In the genomic region with DNA sequence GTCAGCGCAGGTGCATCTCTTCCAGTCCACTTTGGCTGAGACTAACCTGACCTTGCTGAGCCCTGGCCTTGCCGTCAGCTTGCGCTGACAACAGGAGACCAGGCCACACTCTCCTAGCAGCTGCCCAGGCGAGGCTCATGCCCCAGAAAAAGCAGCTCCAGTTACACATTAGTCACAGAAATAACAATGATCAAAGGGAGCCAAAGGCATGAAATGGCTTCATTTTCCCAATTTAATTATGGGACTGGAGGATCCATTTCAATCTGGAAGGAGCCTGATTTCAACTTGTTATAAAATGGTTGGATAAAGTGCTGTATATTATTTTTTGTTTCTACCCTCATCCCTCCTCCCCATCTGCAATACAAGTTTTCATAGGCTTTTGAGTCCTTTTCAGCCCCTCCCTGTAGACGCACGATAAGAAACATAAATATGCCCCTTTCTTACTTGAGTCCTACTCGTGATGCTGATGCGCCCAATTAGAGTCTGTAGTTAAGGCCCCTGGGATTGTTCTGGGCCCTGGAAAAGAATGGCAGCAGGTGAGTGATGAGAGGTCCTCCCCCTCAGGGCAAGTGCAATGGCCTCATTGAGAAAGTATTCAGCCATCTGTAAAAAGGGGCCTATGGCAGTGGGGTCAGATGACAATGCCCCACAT, we compare ENCODE assay signal across 10 cellular contexts.
DNase-seq lines count a peak whose midpoint lies in the region; ATAC-seq, FAIRE-seq and TF ChIP-seq lines count a peak whose summit lies in the region.
"Had no signal": no experiment of that assay in that cellular context is flagged by ENCODE, and none has a peak within 500 bp of the region (broad histone marks: within the 10 kb centered on the region; RNA-seq: fewer than 3 reads in every experiment).

No MANE protein-coding gene starts in this region.

- no peaks in the 10 kb centered on the region for H4K20me1 ChIP-seq in HepG2 (ENCODE audit: insufficient read depth, low read length)

- H3K79me2 ChIP-seq in HepG2 (ENCODE audit: insufficient read depth, low read length), result no peaks in the 10 kb centered on the region

- H3K4me1 ChIP-seq in right lobe of liver, result no peaks in the 10 kb centered on the region
- no peaks in the 10 kb centered on the region for H3K4me1 ChIP-seq in HepG2 (ENCODE audit: insufficient read depth, low read length)
- no peaks in the 10 kb centered on the region for H3K4me1 ChIP-seq in adipocyte (ENCODE audit: control insufficient read depth, insufficient read depth, low read length)
- H3K4me1 ChIP-seq in aorta (ENCODE audit: control insufficient read depth in 1 of 2, insufficient read depth in 2 of 2, low read length in 2 of 2), result no peaks in the 10 kb centered on the region

- no peaks in the 10 kb centered on the region for H3K9me3 ChIP-seq in right lobe of liver
- no peaks in the 10 kb centered on the region for H3K9me3 ChIP-seq in HepG2 (ENCODE audit: low read length)
- no peaks in the 10 kb centered on the region for H3K9me3 ChIP-seq in adipocyte (ENCODE audit: control insufficient read depth, low read length)
- no peaks in the 10 kb centered on the region for H3K9me3 ChIP-seq in aorta (ENCODE audit: control insufficient read depth, low read length)

- H3K27ac ChIP-seq in right lobe of liver, result no peak overlapping the region
- H3K27ac ChIP-seq in HepG2 (ENCODE audit: extremely low read length, insufficient read depth, low read length), result no peak overlapping the region
- peak overlapping the region; percentile 80 to 93 for H3K27ac ChIP-seq in aorta (ENCODE audit: low read depth in 1 of 2, low read length in 2 of 2)

- CTCF ChIA-PET in HepG2 (lab: Yijun Ruan, JAX; ENCODE audit: low intra/inter-chr PET ratio, low total read pairs), result interaction anchor here (1.4 to 2.0 kb wide), 2 partner anchors 430 to 442 kb away, joined by 8 to 10 read pairs; no protein-coding TSS in a partner anchor

- DNase-seq in right lobe of liver (no peak), HepG2 (ENCODE audit: low spot score) (no peak), adipocyte (ENCODE audit: low read depth) (peak; percentile 63), inferior parietal cortex (ENCODE audit: extremely low spot score) (peak; percentile 16), aorta (peak; percentile 78 to 81), activated gamma-delta T cell (lab: John Stamatoyannopoulos, UW) (no peak), KG1 (lab: John Stamatoyannopoulos, UW) (no peak)
- DNase-seq: activated CD8-positive, alpha-beta memory T cell treated with anti-CD3 and anti-CD28 coated beads for 24 hours; naive thymus-derived CD8-positive, alpha-beta T cell had no signal

- TF ChIP-seq EP300 in HepG2 (IDR thresholded peaks at IDR 0.05; ENCODE audit: low read depth in 2 of 2, low read length in 2 of 2), result no peak
- TF ChIP-seq EP300 in HepG2 (CRISPR knock-in tag; IDR thresholded peaks at IDR 0.05; ENCODE audit: borderline replicate concordance), result no peak

- no peak overlapping the region for H3K4me3 ChIP-seq in right lobe of liver
- H3K4me3 ChIP-seq in HepG2 (replicated peaks in 1 of 3; ENCODE audit: insufficient read depth in 1 of 3, low read depth in 2 of 3, low read length in 3 of 3), result no peak overlapping the region
- H3K4me3 ChIP-seq in adipocyte (ENCODE audit: low read length), result no peak overlapping the region
- no peak overlapping the region for H3K4me3 ChIP-seq in aorta (ENCODE audit: low read length in 2 of 2)

- TF ChIP-seq CTCF in right lobe of liver (IDR thresholded peaks at IDR 0.05) (no peak), HepG2 (CRISPR knock-in tag; IDR thresholded peaks at IDR 0.05) (no peak)

- ATAC-seq in right lobe of liver, result peak in 3 of 4 donors; percentile 11 to 54 (median 32)
- no peak for ATAC-seq in HepG2
- peak; percentile 81 for ATAC-seq in aorta (ENCODE audit: low FRiP score)
- ATAC-seq in GM18858 (IDR thresholded peaks at IDR 0.05; ENCODE audit: unreplicated experiment), result no peak
- ATAC-seq: naive thymus-derived CD8-positive, alpha-beta T cell had no signal

- WGBS in right lobe of liver (ENCODE audit: insufficient coverage, low coverage, low lambda C conversion rate, missing lambda C conversion rate), result 87% methylated on average over 7 of the region's 8 CpGs
- 51% methylated on average over 5 of the region's 8 CpGs for whole genome bisulfite sequencing in HepG2 (ENCODE audit: low lambda C conversion rate)
- WGBS in aorta, 2 donors, result 29 to 36% methylated on average over 8 of the region's 8 CpGs

- H3K4me2 ChIP-seq in HepG2 (ENCODE audit: low read depth, low read length), result no peak overlapping the region

- no peak overlapping the region for H2AFZ ChIP-seq in HepG2 (ENCODE audit: low read length)

- TF ChIP-seq RAD21 in HepG2 (CRISPR knock-in tag; IDR thresholded peaks at IDR 0.05), result no peak

- in situ Hi-C loops in HepG2 (cut with HindIII; ENCODE audit: extremely low pct_ligation_motif_present, low pct_unique_long_range_greater_than_20kb), result loop anchor here (5.0 kb wide), 1 partner anchor 426 kb away; no protein-coding TSS in a partner anchor

- H3K27me3 ChIP-seq in right lobe of liver, result no peaks in the 10 kb centered on the region
- H3K27me3 ChIP-seq in HepG2 (ENCODE audit: control insufficient read depth in 1 of 2, insufficient read depth in 2 of 2, low read length in 2 of 2), result 0 out of 5 replicates have a peak, but pooled peaks cover 1 to 4% of the 10 kb centered on the region in 2 experiments
- peaks cover 28% of the 10 kb centered on the region for H3K27me3 ChIP-seq in adipocyte (replicated peaks; ENCODE audit: control insufficient read depth, insufficient read depth, low read length)
- H3K27me3 ChIP-seq in aorta (ENCODE audit: control insufficient read depth in 1 of 2, insufficient read depth in 2 of 2, low read length in 1 of 2), result no peaks in the 10 kb centered on the region

- FAIRE-seq in HepG2 (lab: Jason Lieb, UNC), result no peak

- H3K9ac ChIP-seq in HepG2 (ENCODE audit: insufficient read depth, low read depth, low read length) (no peak overlapping the region), adipocyte (ENCODE audit: low read length) (no peak overlapping the region)

- no TSS peak for BruUV-seq in HepG2 (replicated peaks; lab: Mats Ljungman, UMichigan)

- H3K36me3 ChIP-seq in right lobe of liver, result no peaks in the 10 kb centered on the region
- no peaks in the 10 kb centered on the region for H3K36me3 ChIP-seq in HepG2 (replicated peaks in 1 of 2; ENCODE audit: control insufficient read depth in 1 of 2, insufficient read depth in 2 of 2, low read length in 2 of 2)
- no peaks in the 10 kb centered on the region for H3K36me3 ChIP-seq in adipocyte (ENCODE audit: control insufficient read depth, insufficient read depth, low read length, severe bottlenecking)
- no peaks in the 10 kb centered on the region for H3K36me3 ChIP-seq in aorta (ENCODE audit: control insufficient read depth in 1 of 2, insufficient read depth in 2 of 2, low read length in 1 of 2)

- TF ChIP-seq POLR2A in right lobe of liver (IDR thresholded peaks at IDR 0.05) (no peak), HepG2 (IDR thresholded peaks at IDR 0.05; ENCODE audit: insufficient read depth in 1 of 2, low read depth in 2 of 2, low read length in 2 of 2) (no peak)

- POLR2A ChIA-PET in HepG2 (lab: Yijun Ruan, JAX), result no interaction called here

- intact Hi-C loops in right lobe of liver (cut with DNase I), result loop anchor here in 1 of 2 donors (5.0 kb wide), 1 partner anchor 431 kb away; a partner anchor contains a TSS
- intact Hi-C loops in HepG2 (cut with micrococcal nuclease; ENCODE audit: unreplicated experiment), result no loop called here
- intact Hi-C loops in aorta (cut with DNase I), result loop anchor here (2.0 to 10.0 kb wide), 3 partner anchors 42 to 284 kb away; no protein-coding TSS in a partner anchor

TF ChIP-seq in HepG2, 621 proteins besides CTCF, POLR2A, EP300 and RAD21:
- no peak for TF ChIP-seq HMG20B (CRISPR knock-in tag; conservative IDR thresholded peaks at IDR 0.05)
- TF ChIP-seq, protein P1, sequence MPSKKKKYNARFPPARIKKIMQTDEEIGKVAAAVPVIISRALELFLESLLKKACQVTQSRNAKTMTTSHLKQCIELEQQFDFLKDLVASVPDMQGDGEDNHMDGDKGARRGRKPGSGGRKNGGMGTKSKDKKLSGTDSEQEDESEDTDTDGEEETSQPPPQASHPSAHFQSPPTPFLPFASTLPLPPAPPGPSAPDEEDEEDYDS (CRISPR knock-in tag; IDR thresholded peaks at IDR 0.05), result no peak
- TF ChIP-seq ZFP82 (CRISPR knock-in tag; IDR thresholded peaks at IDR 0.05; ENCODE audit: borderline replicate concordance), result no peak

Comparison
In these comparisons a context has a peak if more than half of its experiments do, and no peak if none do; other contexts are left out.
1. ATAC-seq: peak in right lobe of liver (3 of 4) and aorta (single experiment); none in HepG2 (single experiment) and GM18858 (single experiment).
2. DNase-seq: peak in adipocyte (single experiment), inferior parietal cortex (single experiment) and aorta (2 of 2); none in right lobe of liver (0 of 3), HepG2 (single experiment), activated gamma-delta T cell (single experiment) and KG1 (single experiment).
3. H3K27ac ChIP-seq: peak in aorta (2 of 2); none in right lobe of liver (0 of 3) and HepG2 (single experiment).